ENCODE assay signal across 22 cellular contexts in the genomic region with DNA sequence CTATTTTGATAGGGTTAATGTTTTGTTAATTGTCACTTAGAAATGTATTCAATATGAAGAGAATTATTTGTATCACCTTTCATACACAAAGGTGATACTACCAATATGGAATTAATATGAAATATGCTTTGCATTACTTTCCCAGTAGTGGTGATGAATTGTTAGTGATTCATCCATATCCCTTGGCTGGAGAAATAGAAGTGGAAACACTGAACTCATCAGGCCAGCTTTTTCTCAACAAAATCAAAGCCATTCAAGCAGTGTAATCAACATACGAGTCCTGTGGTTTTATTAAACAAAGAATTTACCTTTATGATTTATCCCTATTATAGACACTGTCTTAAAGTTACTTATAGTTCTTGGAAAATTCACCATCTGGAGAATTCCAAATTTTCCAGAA.
DNase-seq lines count a peak whose midpoint lies in the region; ATAC-seq and TF ChIP-seq lines count a peak whose summit lies in the region.
"Had no signal": no experiment of that assay in that cellular context is flagged by ENCODE, and none has a peak within 500 bp of the region (broad histone marks: within the 10 kb centered on the region; RNA-seq: fewer than 3 reads in every experiment).

No MANE protein-coding gene starts in this region.

- in situ Hi-C loops in astrocyte of the spinal cord (cut with HindIII; ENCODE audit: low sequenced_read_pairs), result no loop called here
- in situ Hi-C loops in gastrocnemius medialis (cut with MboI; ENCODE audit: low sequenced_read_pairs in 4 of 4), result no loop called here

- ATAC-seq in gastrocnemius medialis, result no peak

- no peaks in the 10 kb centered on the region for H3K36me3 Mint-ChIP-seq in activated CD4-positive, alpha-beta memory T cell treated with anti-CD3 and anti-CD28 coated beads, Interleukin-2, amount 10 ng/mL, durations not matched to agents 7 days and 5 days (ENCODE audit: low read depth)

- H3K9me3 Mint-ChIP-seq in activated CD4-positive, alpha-beta memory T cell treated with anti-CD3 and anti-CD28 coated beads, Interleukin-2, amount 10 ng/mL, durations not matched to agents 7 days and 5 days, result peaks cover 3% of the 10 kb centered on the region

- CTCF ChIA-PET in activated CD4-positive, alpha-beta memory T cell treated with anti-CD3 and anti-CD28 coated beads, Interleukin-2, amount 10 ng/mL, durations not matched to agents 7 days and 5 days (lab: Charles Lee), result no interaction called here

- H3K27me3 Mint-ChIP-seq in activated CD4-positive, alpha-beta memory T cell treated with anti-CD3 and anti-CD28 coated beads, Interleukin-2, amount 10 ng/mL, durations not matched to agents 7 days and 5 days, result no peaks in the 10 kb centered on the region
- H3K27me3 Mint-ChIP-seq: IgD-negative memory B cell had no signal

- H3K4me1 ChIP-seq in vagina, result no peaks in the 10 kb centered on the region
- no peaks in the 10 kb centered on the region for H3K4me1 ChIP-seq in gastrocnemius medialis
- H3K4me1 ChIP-seq: BE2C had no signal

- H3K9me3 ChIP-seq in vagina (no peaks in the 10 kb centered on the region), gastrocnemius medialis (no peaks in the 10 kb centered on the region)
- H3K9me3 ChIP-seq: BE2C had no signal

- H3K4me3 ChIP-seq in AG10803 (ENCODE audit: low read length), result no peak overlapping the region
- no peak overlapping the region for H3K4me3 ChIP-seq in astrocyte of the spinal cord (ENCODE audit: low read depth, low read length)
- no peak overlapping the region for H3K4me3 ChIP-seq in fibroblast of the aortic adventitia (ENCODE audit: low read depth, low read length)
- H3K4me3 ChIP-seq in vagina, result no peak overlapping the region
- H3K4me3 ChIP-seq in gastrocnemius medialis, result no peak overlapping the region
- H3K4me3 ChIP-seq: PC-9 had no signal

- H3K27me3 ChIP-seq in vagina (no peaks in the 10 kb centered on the region), gastrocnemius medialis (no peaks in the 10 kb centered on the region)
- H3K27me3 ChIP-seq: BE2C had no signal

- H3K27ac ChIP-seq in vagina (no peak overlapping the region), gastrocnemius medialis (no peak overlapping the region)
- H3K27ac ChIP-seq: PC-9, RWPE1 had no signal

- no peak for TF ChIP-seq CTCF in AG10803 (conservative IDR thresholded peaks at IDR 0.05; ENCODE audit: low read length)
- no peak for TF ChIP-seq CTCF in astrocyte of the spinal cord (IDR thresholded peaks at IDR 0.05; ENCODE audit: low read depth, low read length)
- no peak for TF ChIP-seq CTCF in fibroblast of the aortic adventitia (IDR thresholded peaks at IDR 0.05; ENCODE audit: insufficient read depth, low read length)
- no peak for TF ChIP-seq CTCF in vagina (IDR thresholded peaks at IDR 0.05)
- TF ChIP-seq CTCF in gastrocnemius medialis (IDR thresholded peaks at IDR 0.05 in 4 of 5, conservative IDR thresholded peaks at IDR 0.05 in 1 of 5), result no peak

- intact Hi-C loops in vagina (cut with DNase I), result no loop called here
- intact Hi-C loops in gastrocnemius medialis (cut with DNase I; ENCODE audit: low total_unique reads), result no loop called here

- TF ChIP-seq POLR2A in vagina (IDR thresholded peaks at IDR 0.05) (no peak), gastrocnemius medialis (IDR thresholded peaks at IDR 0.05) (no peak)

- no peaks in the 10 kb centered on the region for H3K4me1 Mint-ChIP-seq in activated CD4-positive, alpha-beta memory T cell treated with anti-CD3 and anti-CD28 coated beads, Interleukin-2, amount 10 ng/mL, durations not matched to agents 7 days and 5 days
- H3K4me1 Mint-ChIP-seq: IgD-negative memory B cell had no signal

- POLR2A ChIA-PET in activated CD4-positive, alpha-beta memory T cell treated with anti-CD3 and anti-CD28 coated beads, Interleukin-2, amount 10 ng/mL, durations not matched to agents 7 days and 5 days (lab: Charles Lee), result no interaction called here

- no peak overlapping the region for H3K27ac Mint-ChIP-seq in activated CD4-positive, alpha-beta memory T cell treated with anti-CD3 and anti-CD28 coated beads, Interleukin-2, amount 10 ng/mL, durations not matched to agents 7 days and 5 days
- H3K27ac Mint-ChIP-seq: IgD-negative memory B cell had no signal

- DNase-seq in AG10803 (ENCODE audit: low read depth) (peak; percentile 6), LHCN-M2 (ENCODE audit: low read depth) (peak; percentile 7), astrocyte of the spinal cord (ENCODE audit: low read depth, low spot score) (peak; percentile 3), fibroblast of the aortic adventitia (ENCODE audit: low read depth) (peak; percentile 20), NCI-H524 (lab: John Stamatoyannopoulos, UW) (no peak), vagina (ENCODE audit: extremely low spot score in 2 of 2) (no peak), gastrocnemius medialis (no peak)
- no peak for DNase-seq in activated CD4-positive, alpha-beta memory T cell treated with anti-CD3 and anti-CD28 coated beads, Interleukin-2, amount 10 ng/mL, durations not matched to agents 7 days and 5 days
- DNase-seq: BE2C, DMS53, GDM1, MV-4-11, NCI-H1105 treated with DMSO at 0.1 percent for 48 hours, NCI-H1694, NCI-H2081, NCI-H2171, NCI-H345, NCI-H526, PC-9, SIG-M5 had no signal

- no peak overlapping the region for H3K4me3 Mint-ChIP-seq in activated CD4-positive, alpha-beta memory T cell treated with anti-CD3 and anti-CD28 coated beads, Interleukin-2, amount 10 ng/mL, durations not matched to agents 7 days and 5 days
- H3K4me3 Mint-ChIP-seq: IgD-negative memory B cell had no signal

- no peaks in the 10 kb centered on the region for H3K36me3 ChIP-seq in vagina
- H3K36me3 ChIP-seq in gastrocnemius medialis, result no peaks in the 10 kb centered on the region
- H3K36me3 ChIP-seq: BE2C had no signal

Comparison
In these comparisons a context has a peak if more than half of its experiments do, and no peak if none do; other contexts are left out.
1. DNase-seq: peak in AG10803 (single experiment), LHCN-M2 (single experiment), astrocyte of the spinal cord (single experiment) and fibroblast of the aortic adventitia (single experiment); none in NCI-H524 (0 of 2), activated CD4-positive, alpha-beta memory T cell treated with anti-CD3 and anti-CD28 coated beads, Interleukin-2, amount 10 ng/mL, durations not matched to agents 7 days and 5 days (single experiment), vagina (0 of 2) and gastrocnemius medialis (0 of 2).